In genomic region chr6:103874575-103874974, GRCh38 we compare ENCODE assay signal across 22 cellular contexts.
"Had no signal": no experiment of that assay in that cellular context is flagged by ENCODE, and none has a peak within 500 bp of the region (broad histone marks: within the 10 kb centered on the region; RNA-seq: fewer than 3 reads in every experiment).

No MANE protein-coding gene starts in this region.

- H3K4me1 Mint-ChIP-seq: naive B cell; stimulated activated effector memory CD8-positive, alpha-beta T cell treated with anti-CD3 and anti-CD28 coated beads, Interleukin-12 subunit alpha, Interleukin-12 subunit beta, amount 100 ng/mL, for 72 hours had no signal

- H3K36me3 ChIP-seq: gastrocnemius medialis, left ventricle myocardium inferior, lower lobe of right lung, suprapubic skin, thyroid gland had no signal

- H3K27me3 Mint-ChIP-seq: naive B cell, type B pancreatic cell had no signal

- H3K27me3 ChIP-seq: dorsolateral prefrontal cortex, gastrocnemius medialis, suprapubic skin, thyroid gland had no signal

- H3K9me3 ChIP-seq: gastrocnemius medialis, lower lobe of right lung, suprapubic skin, thyroid gland had no signal

- DNase-seq: cortex of kidney; dorsolateral prefrontal cortex; effector CD8-positive, alpha-beta T cell; gastrocnemius medialis; glutamatergic neuron; kidney; left cardiac atrium; left ventricle myocardium inferior; lower lobe of right lung; mesenchymal stem cell; naive B cell; right cardiac atrium; small intestine; stimulated activated CD4-positive, alpha-beta T cell treated with anti-CD3 and anti-CD28 coated beads, Interleukin-4, amount 100 ng/mL, for 1 hour; stimulated activated CD8-positive, alpha-beta memory T cell treated with anti-CD3 and anti-CD28 coated beads, Interleukin-4, amount 100 ng/mL, for 48 hours; stimulated activated naive CD8-positive, alpha-beta T cell treated with anti-CD3 and anti-CD28 coated beads, Interleukin-15, Interleukin-2, amounts not matched to agents 100 U/mL and 50 U/mL, for 24 hours; thyroid gland had no signal

- H3K27ac ChIP-seq: dorsolateral prefrontal cortex, gastrocnemius medialis, left ventricle myocardium inferior, lower lobe of right lung, suprapubic skin, thyroid gland had no signal

- H3K4me3 ChIP-seq: dorsolateral prefrontal cortex, gastrocnemius medialis, left ventricle myocardium inferior, lower lobe of right lung, suprapubic skin, thyroid gland had no signal

- H3K4me3 Mint-ChIP-seq: naive B cell; nephron; stimulated activated effector memory CD8-positive, alpha-beta T cell treated with anti-CD3 and anti-CD28 coated beads, Interleukin-12 subunit alpha, Interleukin-12 subunit beta, amount 100 ng/mL, for 72 hours; type B pancreatic cell had no signal

- H3K36me3 Mint-ChIP-seq: naive B cell; stimulated activated effector memory CD8-positive, alpha-beta T cell treated with anti-CD3 and anti-CD28 coated beads, Interleukin-12 subunit alpha, Interleukin-12 subunit beta, amount 100 ng/mL, for 72 hours; type B pancreatic cell had no signal

- H3K27ac Mint-ChIP-seq: naive B cell; nephron; stimulated activated effector memory CD8-positive, alpha-beta T cell treated with anti-CD3 and anti-CD28 coated beads, Interleukin-12 subunit alpha, Interleukin-12 subunit beta, amount 100 ng/mL, for 72 hours; type B pancreatic cell had no signal

- H3K4me1 ChIP-seq: gastrocnemius medialis, left ventricle myocardium inferior, lower lobe of right lung, suprapubic skin, thyroid gland had no signal

- ATAC-seq: esophagus mucosa; gastrocnemius medialis; left cardiac atrium; lower lobe of right lung; right cardiac atrium; stimulated activated effector memory CD8-positive, alpha-beta T cell treated with anti-CD3 and anti-CD28 coated beads, Interleukin-12 subunit alpha, Interleukin-12 subunit beta, amount 100 ng/mL, for 72 hours; stimulated activated naive CD8-positive, alpha-beta T cell treated with anti-CD3 and anti-CD28 coated beads, Interleukin-15, Interleukin-2, amounts not matched to agents 100 U/mL and 50 U/mL, for 24 hours had no signal
